Comparison of ENCODE assay signal across 1 cellular context in genomic region chr18:69400976-69401474, GRCh38.
TF ChIP-seq lines count a peak whose summit lies in the region.

No MANE protein-coding gene starts in this region.

TF ChIP-seq in IMR-90, 13 proteins besides CTCF, POLR2A, EP300 and RAD21 (continued from another document):
- TF ChIP-seq FOS (IDR thresholded peaks at IDR 0.05; ENCODE audit: low read depth, low read length) = no peak
